Comparison of ENCODE assay signal across 12 cellular contexts in the genomic region with DNA sequence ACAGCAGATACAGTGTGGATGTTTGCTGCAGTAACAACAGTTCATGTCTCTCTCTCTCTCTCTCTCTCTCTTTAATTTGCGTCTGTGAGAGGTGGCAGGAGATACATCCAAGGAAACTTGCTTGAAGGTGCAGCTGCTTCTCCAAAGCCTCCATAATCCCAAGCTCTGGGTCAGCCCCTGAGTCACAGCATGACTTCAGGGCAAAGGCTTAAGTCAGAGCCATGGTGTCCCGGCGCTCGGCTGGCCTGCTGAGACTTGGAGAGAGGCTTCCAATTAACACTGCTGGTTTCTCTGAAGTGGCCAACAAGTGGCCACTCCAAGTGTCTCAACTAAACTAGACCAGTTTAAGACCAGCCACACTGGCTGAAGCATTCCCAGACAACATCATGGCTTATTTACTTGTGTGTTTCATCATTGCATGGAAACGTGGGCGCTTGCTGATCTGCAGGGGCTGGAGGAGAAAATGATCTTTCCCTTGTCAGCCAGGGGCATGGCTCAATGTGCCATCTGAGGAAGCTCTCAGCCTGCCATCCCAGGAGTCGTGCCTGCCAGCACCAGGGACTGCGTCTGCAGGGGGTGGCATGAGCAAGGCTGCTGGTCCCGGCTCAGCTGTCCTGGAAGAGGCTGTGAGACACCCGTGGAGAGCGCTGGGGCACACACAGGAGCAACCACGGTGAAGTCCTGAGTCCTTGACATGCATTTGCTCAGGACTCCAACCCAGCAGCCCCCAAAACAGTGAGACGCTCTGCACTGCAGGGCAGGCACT.
DNase-seq lines count a peak whose midpoint lies in the region; ATAC-seq and TF ChIP-seq lines count a peak whose summit lies in the region.
"Had no signal": no experiment of that assay in that cellular context is flagged by ENCODE, and none has a peak within 500 bp of the region (broad histone marks: within the 10 kb centered on the region; RNA-seq: fewer than 3 reads in every experiment).

No MANE protein-coding gene starts in this region.

- no peaks in the 10 kb centered on the region for H4K20me1 ChIP-seq in osteoblast (ENCODE audit: insufficient read depth, low read length)

- no peak overlapping the region for H3K4me2 ChIP-seq in osteoblast (ENCODE audit: insufficient read depth, low read length)

- H3K79me2 ChIP-seq in osteoblast (ENCODE audit: insufficient read depth, low read length): no peaks in the 10 kb centered on the region

- H3K27ac ChIP-seq in cingulate gyrus (ENCODE audit: low read depth, low read length) (peak overlapping the region; percentile 69), osteoblast (ENCODE audit: low read depth, low read length) (no peak overlapping the region)

- no peaks in the 10 kb centered on the region for H3K4me1 ChIP-seq in osteoblast (ENCODE audit: insufficient read depth, low read length)

- no peaks in the 10 kb centered on the region for H3K36me3 ChIP-seq in osteoblast (ENCODE audit: insufficient read depth, low read length)

- TF ChIP-seq CTCF in osteoblast (IDR thresholded peaks at IDR 0.05; ENCODE audit: extremely low read depth, low read depth, low read length): no peak

- no peaks in the 10 kb centered on the region for H3K9me3 ChIP-seq in osteoblast (ENCODE audit: low read depth, low read length)

- H3K4me3 ChIP-seq in osteoblast (ENCODE audit: insufficient read depth, low read length): no peak overlapping the region

- H2AFZ ChIP-seq in osteoblast (ENCODE audit: low read length): no peak overlapping the region

- H3K27me3 ChIP-seq in osteoblast (ENCODE audit: insufficient read depth, low read length): peaks cover 4% of the 10 kb centered on the region

- ATAC-seq in GM18873 (IDR thresholded peaks at IDR 0.05; ENCODE audit: low FRiP score, unreplicated experiment) (no peak), HG02870 (IDR thresholded peaks at IDR 0.05; ENCODE audit: unreplicated experiment) (no peak), HG02759 (IDR thresholded peaks at IDR 0.05; ENCODE audit: unreplicated experiment) (no peak)
- ATAC-seq: activated CD4-positive, CD25-positive, alpha-beta regulatory T cell treated with anti-CD3 and anti-CD28 coated beads, Interleukin-2, amount 50 U/mL, for 24 hours; left colon had no signal

- DNase-seq in DMS79 (lab: John Stamatoyannopoulos, UW) (peak; percentile 96), NCI-H187 (lab: John Stamatoyannopoulos, UW) (peak; percentile 24 to 34), osteoblast (ENCODE audit: insufficient read length, low spot score, missing footprints) (peak; percentile 83), NCI-H2171 (lab: John Stamatoyannopoulos, UW) (no peak)
- DNase-seq: AML-193, left colon, NCI-H446 treated with DMSO at 0.1 percent for 48 hours had no signal
